Comparison of ENCODE assay signal across 21 cellular contexts in genomic region chr18:36181386-36181785, GRCh38. TPM values are rescaled to one million over a fixed set of nuclear protein-coding genes. Genes with fewer than 3 reads are reported as not detected.
"Had no signal": no experiment of that assay in that cellular context is flagged by ENCODE, and none has a peak within 500 bp of the region (broad histone marks: within the 10 kb centered on the region; RNA-seq: fewer than 3 reads in every experiment).

No MANE protein-coding gene starts in this region.

- FAIRE-seq: endometrium, keratinocyte had no signal

- H3K9me3 ChIP-seq: esophagus muscularis mucosa, gastroesophageal sphincter, left ventricle myocardium inferior, lower lobe of right lung, neutrophil, right atrium auricular region, sigmoid colon had no signal

- H3K27me3 ChIP-seq: esophagus muscularis mucosa, gastroesophageal sphincter, right atrium auricular region, sigmoid colon had no signal

- H3K27ac Mint-ChIP-seq: immature natural killer cell had no signal

- H3K27me3 Mint-ChIP-seq: naive thymus-derived CD8-positive, alpha-beta T cell had no signal

- H3K27ac ChIP-seq: epithelial cell of prostate, left ventricle myocardium inferior, lower lobe of right lung, neutrophil, right atrium auricular region, skin epidermis had no signal

- H3K4me3 ChIP-seq: esophagus muscularis mucosa, gastroesophageal sphincter, left ventricle myocardium inferior, lower lobe of right lung, right atrium auricular region, sigmoid colon, skin epidermis had no signal

- H3K9me3 Mint-ChIP-seq: naive thymus-derived CD8-positive, alpha-beta T cell had no signal

- H3K4me3 Mint-ChIP-seq: immature natural killer cell; naive thymus-derived CD8-positive, alpha-beta T cell had no signal

- DNase-seq: cortex of kidney; effector memory CD4-positive, alpha-beta T cell; glutamatergic neuron; immature natural killer cell; left ventricle myocardium inferior; lower lobe of right lung; mesenchymal stem cell; naive thymus-derived CD8-positive, alpha-beta T cell; sigmoid colon; stimulated activated CD4-positive, alpha-beta T cell treated with anti-CD3 and anti-CD28 coated beads, Interleukin-12 subunit alpha, Interleukin-12 subunit beta, amount 100 ng/mL, for 4 hours; stimulated activated CD4-positive, alpha-beta T cell treated with anti-CD3 and anti-CD28 coated beads, Interleukin-2, amount 100 ng/mL, for 48 hours; stimulated activated naive CD4-positive, alpha-beta T cell treated with Interleukin-2 at 50 U/mL for 16 hours had no signal

- ATAC-seq: gastroesophageal sphincter; lower lobe of right lung; naive thymus-derived CD8-positive, alpha-beta T cell had no signal

RNA-seq across cellular contexts. Expression of gene MOCOS, which starts 5.9 kb away (rescaled TPM):
- polyA plus RNA-seq: immature natural killer cell; naive thymus-derived CD8-positive, alpha-beta T cell; neural cell had no signal
